In the genomic region with DNA sequence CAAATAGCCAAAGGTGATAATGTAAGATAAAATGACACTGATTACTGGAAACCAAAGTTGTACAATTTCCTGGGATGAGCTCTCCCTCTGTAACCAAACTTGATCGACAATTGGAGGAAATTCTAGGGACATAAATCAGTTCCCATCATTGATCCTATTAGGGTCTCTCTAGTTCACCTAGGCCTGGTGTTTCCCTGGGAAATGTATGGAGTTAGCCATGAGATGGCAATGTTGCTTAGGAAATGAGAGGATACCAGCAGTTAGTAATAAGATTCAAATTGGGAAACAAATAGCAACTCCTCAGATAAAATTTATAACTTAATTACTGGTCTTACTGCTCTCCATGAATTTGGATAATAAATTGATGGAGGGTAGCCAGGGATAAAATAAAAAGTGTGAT, we compare ENCODE assay signal across 11 cellular contexts. TPM values are rescaled to one million over a fixed set of nuclear protein-coding genes. Genes with fewer than 3 reads are reported as not detected.
A peak's percentile ranks its signal among the peaks of the same experiment; 100 is the strongest.
DNase-seq lines count a peak whose midpoint lies in the region; ATAC-seq, FAIRE-seq and TF ChIP-seq lines count a peak whose summit lies in the region.
"Had no signal": no experiment of that assay in that cellular context is flagged by ENCODE, and none has a peak within 500 bp of the region (broad histone marks: within the 10 kb centered on the region; RNA-seq: fewer than 3 reads in every experiment).

No MANE protein-coding gene starts in this region.

- no peak for DNase-seq in left ventricle myocardium inferior
- no peak for DNase-seq in Right ventricle myocardium inferior (ENCODE audit: missing footprints)
- peak; percentile 41 for DNase-seq in RKO (ENCODE audit: low spot score)
- DNase-seq in foreskin fibroblast: peak in 1 of 2 donors; percentile 74
- DNase-seq in NCI-H1930 (lab: John Stamatoyannopoulos, UW): no peak
- no peak for DNase-seq in RCC 7860 (ENCODE audit: low spot score)
- no peak for DNase-seq in activated CD8-positive, alpha-beta memory T cell treated with anti-CD3 and anti-CD28 coated beads, Interleukin-2, amount 50 U/mL, for 48 hours
- DNase-seq: NCI-H446 treated with DMSO at 0.1 percent for 48 hours had no signal

- intact Hi-C loops in left ventricle myocardium inferior (cut with micrococcal nuclease): no loop called here
- intact Hi-C loops in Right ventricle myocardium inferior (cut with DNase I): no loop called here

- TF ChIP-seq CTCF in left ventricle myocardium inferior (IDR thresholded peaks at IDR 0.05; ENCODE audit: borderline replicate concordance) (peak; percentile 36), foreskin fibroblast (IDR thresholded peaks at IDR 0.05; ENCODE audit: low read depth, low read length) (peak; percentile 41)

- H3K9me3 ChIP-seq in left ventricle myocardium inferior (replicated peaks): no peaks in the 10 kb centered on the region

- H3K36me3 ChIP-seq in left ventricle myocardium inferior: no peaks in the 10 kb centered on the region

- peaks cover 8% of the 10 kb centered on the region for H3K4me1 ChIP-seq in left ventricle myocardium inferior

- H3K4me3 ChIP-seq in left ventricle myocardium inferior (no peak overlapping the region), foreskin fibroblast (ENCODE audit: low read depth in 1 of 2, low read length in 2 of 2) (no peak overlapping the region)
- H3K4me3 ChIP-seq: skin epidermis had no signal

- ATAC-seq in Right ventricle myocardium inferior: no peak
- no peak for ATAC-seq in GM21528 (IDR thresholded peaks at IDR 0.05; ENCODE audit: low FRiP score, unreplicated experiment)

- H3K27me3 ChIP-seq in left ventricle myocardium inferior (ENCODE audit: low read depth): peaks cover 3% of the 10 kb centered on the region

- FAIRE-seq in RCC 7860 (lab: Jason Lieb, UNC): no peak
- FAIRE-seq: keratinocyte had no signal

- no peak overlapping the region for H3K27ac ChIP-seq in left ventricle myocardium inferior (replicated peaks)
- H3K27ac ChIP-seq: skin epidermis had no signal

RNA-seq across cellular contexts. Expression of a gene that starts 52.2 kb away (rescaled TPM):
- total RNA-seq in left ventricle myocardium inferior: 1.6 TPM
- 3.1 TPM for total RNA-seq in Right ventricle myocardium inferior
